ENCODE assay signal across 15 cellular contexts in the genomic region with DNA sequence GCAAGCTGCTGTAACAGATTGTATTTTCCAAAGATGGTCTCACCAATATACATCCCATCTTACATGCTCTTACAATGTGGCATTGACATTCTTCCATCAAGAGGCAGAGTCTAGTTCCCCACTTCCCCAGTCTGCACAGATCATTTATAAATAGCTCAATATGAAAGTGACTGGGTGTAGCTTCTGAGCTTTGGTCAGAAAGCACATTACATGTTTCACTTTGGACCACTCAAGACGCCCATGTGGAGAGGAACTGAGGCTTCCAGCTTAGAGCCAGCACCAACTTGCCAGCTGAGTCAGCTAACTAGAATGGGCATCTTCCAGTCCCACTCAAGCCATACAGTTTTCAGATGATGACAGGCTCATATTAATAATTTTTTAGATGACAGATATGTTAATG. TPM values are rescaled to one million over a fixed set of nuclear protein-coding genes. Genes with fewer than 3 reads are reported as not detected.
"Had no signal": no experiment of that assay in that cellular context is flagged by ENCODE, and none has a peak within 500 bp of the region (broad histone marks: within the 10 kb centered on the region; RNA-seq: fewer than 3 reads in every experiment).

No MANE protein-coding gene starts in this region.

- ATAC-seq: activated CD4-positive, alpha-beta T cell treated with anti-CD3 and anti-CD28 coated beads for 36 hours; foreskin keratinocyte; left colon; naive thymus-derived CD4-positive, alpha-beta T cell; stimulated activated effector memory CD8-positive, alpha-beta T cell treated with anti-CD3 and anti-CD28 coated beads, Interleukin-12 subunit alpha, Interleukin-12 subunit beta, amount 100 ng/mL, for 72 hours had no signal

- H3K4me3 ChIP-seq: skin epidermis, tibial artery, uterus had no signal

- H3K36me3 ChIP-seq: tibial artery, uterus had no signal

- H3K27ac ChIP-seq: foreskin keratinocyte, skin epidermis, tibial artery, uterus, VCaP had no signal

- H3K9me3 Mint-ChIP-seq: activated CD4-positive, alpha-beta memory T cell treated with anti-CD3 and anti-CD28 coated beads, Interleukin-2, amount 10 ng/mL, durations not matched to agents 7 days and 5 days; stimulated activated effector memory CD8-positive, alpha-beta T cell treated with anti-CD3 and anti-CD28 coated beads, Interleukin-12 subunit alpha, Interleukin-12 subunit beta, amount 100 ng/mL, for 72 hours had no signal

- H3K9me3 ChIP-seq: tibial artery, uterus had no signal

- FAIRE-seq: endometrium had no signal

- H3K27ac Mint-ChIP-seq: activated CD4-positive, alpha-beta memory T cell treated with anti-CD3 and anti-CD28 coated beads, Interleukin-2, amount 10 ng/mL, durations not matched to agents 7 days and 5 days; activated CD4-positive, alpha-beta T cell treated with anti-CD3 and anti-CD28 coated beads for 36 hours; naive thymus-derived CD4-positive, alpha-beta T cell; stimulated activated effector memory CD8-positive, alpha-beta T cell treated with anti-CD3 and anti-CD28 coated beads, Interleukin-12 subunit alpha, Interleukin-12 subunit beta, amount 100 ng/mL, for 72 hours had no signal

- H3K4me3 Mint-ChIP-seq: activated CD4-positive, alpha-beta memory T cell treated with anti-CD3 and anti-CD28 coated beads, Interleukin-2, amount 10 ng/mL, durations not matched to agents 7 days and 5 days; activated CD4-positive, alpha-beta T cell treated with anti-CD3 and anti-CD28 coated beads for 36 hours; naive thymus-derived CD4-positive, alpha-beta T cell; stimulated activated effector memory CD8-positive, alpha-beta T cell treated with anti-CD3 and anti-CD28 coated beads, Interleukin-12 subunit alpha, Interleukin-12 subunit beta, amount 100 ng/mL, for 72 hours had no signal

- H3K36me3 Mint-ChIP-seq: stimulated activated effector memory CD8-positive, alpha-beta T cell treated with anti-CD3 and anti-CD28 coated beads, Interleukin-12 subunit alpha, Interleukin-12 subunit beta, amount 100 ng/mL, for 72 hours had no signal

- H3K4me1 ChIP-seq: foreskin keratinocyte, tibial artery, uterus had no signal

- H3K4me1 Mint-ChIP-seq: activated CD4-positive, alpha-beta memory T cell treated with anti-CD3 and anti-CD28 coated beads, Interleukin-2, amount 10 ng/mL, durations not matched to agents 7 days and 5 days; activated CD4-positive, alpha-beta T cell treated with anti-CD3 and anti-CD28 coated beads for 36 hours; stimulated activated effector memory CD8-positive, alpha-beta T cell treated with anti-CD3 and anti-CD28 coated beads, Interleukin-12 subunit alpha, Interleukin-12 subunit beta, amount 100 ng/mL, for 72 hours had no signal

- H3K27me3 ChIP-seq: foreskin keratinocyte, tibial artery, uterus had no signal

- DNase-seq: activated CD4-positive, alpha-beta memory T cell treated with anti-CD3 and anti-CD28 coated beads, Interleukin-2, amount 10 ng/mL, durations not matched to agents 7 days and 5 days; activated CD4-positive, alpha-beta T cell treated with anti-CD3 and anti-CD28 coated beads for 36 hours; activated T-cell treated with anti-CD3 and anti-CD28 coated beads, Interleukin-2, amount 50 U/mL, for 48 hours; aorta; head of caudate nucleus; left colon; naive thymus-derived CD4-positive, alpha-beta T cell; posterior cingulate gyrus; tibial artery; uterus had no signal

RNA-seq across cellular contexts. Expression of gene GREM1, which starts 45.5 kb away (rescaled TPM):
- total RNA-seq: activated CD4-positive, alpha-beta memory T cell treated with anti-CD3 and anti-CD28 coated beads, Interleukin-2, amount 10 ng/mL, durations not matched to agents 7 days and 5 days; activated CD4-positive, alpha-beta T cell treated with anti-CD3 and anti-CD28 coated beads for 36 hours; naive thymus-derived CD4-positive, alpha-beta T cell had no signal
- polyA plus RNA-seq: naive thymus-derived CD4-positive, alpha-beta T cell had no signal
